In genomic region chr5:168802337-168802736, GRCh38 we compare ENCODE assay signal across 16 cellular contexts.
DNase-seq lines count a peak whose midpoint lies in the region; ATAC-seq and TF ChIP-seq lines count a peak whose summit lies in the region.
"Had no signal": no experiment of that assay in that cellular context is flagged by ENCODE, and none has a peak within 500 bp of the region (broad histone marks: within the 10 kb centered on the region; RNA-seq: fewer than 3 reads in every experiment).

No MANE protein-coding gene starts in this region.

- no peaks in the 10 kb centered on the region for H3K27me3 ChIP-seq in body of pancreas
- H3K27me3 ChIP-seq: gastroesophageal sphincter had no signal

- no peaks in the 10 kb centered on the region for H3K9me3 ChIP-seq in body of pancreas
- H3K9me3 ChIP-seq: gastroesophageal sphincter, thoracic aorta had no signal

- no peaks in the 10 kb centered on the region for H3K9me3 Mint-ChIP-seq in T-helper 1 cell treated with Interleukin-12 subunit alpha and Interleukin-12 subunit beta and Interleukin-4 antibody, amounts not matched to agents 30 μg/mL and 1 μg/mL, for 36 hours
- no peaks in the 10 kb centered on the region for H3K9me3 Mint-ChIP-seq in stimulated activated naive CD8-positive, alpha-beta T cell treated with anti-CD3 and anti-CD28 coated beads, Interleukin-15, amount 100 ng/mL, for 72 hours
- H3K9me3 Mint-ChIP-seq in activated CD8-positive, alpha-beta memory T cell treated with anti-CD3 and anti-CD28 coated beads, Interleukin-2, amount 10 ng/mL, durations not matched to agents 7 days and 5 days (ENCODE audit: low read depth) = no peaks in the 10 kb centered on the region
- H3K9me3 Mint-ChIP-seq: H9 had no signal

- H3K27ac Mint-ChIP-seq in T-helper 1 cell treated with Interleukin-12 subunit alpha and Interleukin-12 subunit beta and Interleukin-4 antibody, amounts not matched to agents 30 μg/mL and 1 μg/mL, for 36 hours = peak overlapping the region; percentile 45
- peak overlapping the region; percentile 70 to 95 for H3K27ac Mint-ChIP-seq in stimulated activated naive CD8-positive, alpha-beta T cell treated with anti-CD3 and anti-CD28 coated beads, Interleukin-15, amount 100 ng/mL, for 72 hours
- H3K27ac Mint-ChIP-seq in activated CD8-positive, alpha-beta memory T cell treated with anti-CD3 and anti-CD28 coated beads, Interleukin-2, amount 10 ng/mL, durations not matched to agents 7 days and 5 days = no peak overlapping the region
- H3K27ac Mint-ChIP-seq: H9 had no signal

- no peaks in the 10 kb centered on the region for H3K4me1 ChIP-seq in body of pancreas

- CTCF ChIA-PET in activated CD8-positive, alpha-beta memory T cell treated with anti-CD3 and anti-CD28 coated beads, Interleukin-2, amount 10 ng/mL, durations not matched to agents 7 days and 5 days (lab: Charles Lee) = no interaction called here

- H3K36me3 ChIP-seq in body of pancreas (replicated peaks in 1 of 2; ENCODE audit: insufficient read depth in 1 of 2, low read depth in 2 of 2) = no peaks in the 10 kb centered on the region

- 75 to 80% methylated on average over 6 of the region's 6 CpGs for WGBS in body of pancreas, 2 donors

- no peak for TF ChIP-seq POLR2A in body of pancreas (IDR thresholded peaks at IDR 0.05)

- peaks cover 3% of the 10 kb centered on the region for H3K27me3 Mint-ChIP-seq in T-helper 1 cell treated with Interleukin-12 subunit alpha and Interleukin-12 subunit beta and Interleukin-4 antibody, amounts not matched to agents 30 μg/mL and 1 μg/mL, for 36 hours (ENCODE audit: low read depth)
- peaks cover 16% of the 10 kb centered on the region for H3K27me3 Mint-ChIP-seq in stimulated activated naive CD8-positive, alpha-beta T cell treated with anti-CD3 and anti-CD28 coated beads, Interleukin-15, amount 100 ng/mL, for 72 hours
- peaks cover 7% of the 10 kb centered on the region for H3K27me3 Mint-ChIP-seq in activated CD8-positive, alpha-beta memory T cell treated with anti-CD3 and anti-CD28 coated beads, Interleukin-2, amount 10 ng/mL, durations not matched to agents 7 days and 5 days

- H3K4me3 ChIP-seq in body of pancreas = no peak overlapping the region
- H3K4me3 ChIP-seq: gastroesophageal sphincter, thoracic aorta had no signal

- H3K36me3 Mint-ChIP-seq in T-helper 1 cell treated with Interleukin-12 subunit alpha and Interleukin-12 subunit beta and Interleukin-4 antibody, amounts not matched to agents 30 μg/mL and 1 μg/mL, for 36 hours (ENCODE audit: low read depth) = no peaks in the 10 kb centered on the region
- no peaks in the 10 kb centered on the region for H3K36me3 Mint-ChIP-seq in activated CD8-positive, alpha-beta memory T cell treated with anti-CD3 and anti-CD28 coated beads, Interleukin-2, amount 10 ng/mL, durations not matched to agents 7 days and 5 days

- ATAC-seq in HG02798 (IDR thresholded peaks at IDR 0.05; ENCODE audit: poor library complexity, unreplicated experiment) (peak; percentile 54), GM19452 (IDR thresholded peaks at IDR 0.05; ENCODE audit: unreplicated experiment) (no peak), body of pancreas (no peak)
- peak; percentile 78 for ATAC-seq in stimulated activated naive CD8-positive, alpha-beta T cell treated with anti-CD3 and anti-CD28 coated beads, Interleukin-15, amount 100 ng/mL, for 72 hours
- ATAC-seq in activated CD8-positive, alpha-beta memory T cell treated with anti-CD3 and anti-CD28 coated beads, Interleukin-2, amount 10 ng/mL, durations not matched to agents 7 days and 5 days = no peak
- ATAC-seq: gastroesophageal sphincter, right cardiac atrium had no signal

- intact Hi-C loops in body of pancreas (cut with DNase I) = no loop called here

- peak; percentile 45 for DNase-seq in stimulated activated CD4-positive, alpha-beta T cell treated with anti-CD3 and anti-CD28 coated beads, Interleukin-15, amount 100 ng/mL, for 24 hours
- no peak for DNase-seq in stimulated activated CD4-positive, alpha-beta T cell treated with anti-CD3 and anti-CD28 coated beads, Interleukin-4, amount 100 ng/mL, for 4 hours
- peak; percentile 27 to 56 for DNase-seq in stimulated activated naive CD8-positive, alpha-beta T cell treated with anti-CD3 and anti-CD28 coated beads, Interleukin-15, amount 100 ng/mL, for 72 hours
- DNase-seq in activated CD8-positive, alpha-beta memory T cell treated with anti-CD3 and anti-CD28 coated beads, Interleukin-2, amount 10 ng/mL, durations not matched to agents 7 days and 5 days = no peak
- no peak for DNase-seq in body of pancreas
- DNase-seq: H9, IMR-90, NCI-H1930, NCI-H446 treated with DMSO at 0.1 percent for 48 hours, right cardiac atrium, SW 1271 had no signal

- no peak overlapping the region for H3K27ac ChIP-seq in body of pancreas
- H3K27ac ChIP-seq: gastroesophageal sphincter, thoracic aorta had no signal

- peak overlapping the region; percentile 67 for H3K4me3 Mint-ChIP-seq in T-helper 1 cell treated with Interleukin-12 subunit alpha and Interleukin-12 subunit beta and Interleukin-4 antibody, amounts not matched to agents 30 μg/mL and 1 μg/mL, for 36 hours
- peak overlapping the region; percentile 74 to 75 for H3K4me3 Mint-ChIP-seq in stimulated activated naive CD8-positive, alpha-beta T cell treated with anti-CD3 and anti-CD28 coated beads, Interleukin-15, amount 100 ng/mL, for 72 hours
- no peak overlapping the region for H3K4me3 Mint-ChIP-seq in activated CD8-positive, alpha-beta memory T cell treated with anti-CD3 and anti-CD28 coated beads, Interleukin-2, amount 10 ng/mL, durations not matched to agents 7 days and 5 days
- H3K4me3 Mint-ChIP-seq: H9 had no signal

- no peak for TF ChIP-seq CTCF in body of pancreas (IDR thresholded peaks at IDR 0.05)

- H3K4me1 Mint-ChIP-seq in T-helper 1 cell treated with Interleukin-12 subunit alpha and Interleukin-12 subunit beta and Interleukin-4 antibody, amounts not matched to agents 30 μg/mL and 1 μg/mL, for 36 hours (ENCODE audit: low read depth) = peaks cover 17% of the 10 kb centered on the region
- H3K4me1 Mint-ChIP-seq in stimulated activated naive CD8-positive, alpha-beta T cell treated with anti-CD3 and anti-CD28 coated beads, Interleukin-15, amount 100 ng/mL, for 72 hours = peaks cover 56% of the 10 kb centered on the region
- H3K4me1 Mint-ChIP-seq in activated CD8-positive, alpha-beta memory T cell treated with anti-CD3 and anti-CD28 coated beads, Interleukin-2, amount 10 ng/mL, durations not matched to agents 7 days and 5 days = peaks cover 3% of the 10 kb centered on the region

Comparison
In these comparisons a context has a peak if more than half of its experiments do, and no peak if none do; other contexts are left out.
1. DNase-seq: peak in stimulated activated CD4-positive, alpha-beta T cell treated with anti-CD3 and anti-CD28 coated beads, Interleukin-15, amount 100 ng/mL, for 24 hours (single experiment) and stimulated activated naive CD8-positive, alpha-beta T cell treated with anti-CD3 and anti-CD28 coated beads, Interleukin-15, amount 100 ng/mL, for 72 hours (2 of 2); none in stimulated activated CD4-positive, alpha-beta T cell treated with anti-CD3 and anti-CD28 coated beads, Interleukin-4, amount 100 ng/mL, for 4 hours (0 of 2), activated CD8-positive, alpha-beta memory T cell treated with anti-CD3 and anti-CD28 coated beads, Interleukin-2, amount 10 ng/mL, durations not matched to agents 7 days and 5 days (single experiment) and body of pancreas (0 of 4).
2. ATAC-seq: peak in HG02798 (single experiment) and stimulated activated naive CD8-positive, alpha-beta T cell treated with anti-CD3 and anti-CD28 coated beads, Interleukin-15, amount 100 ng/mL, for 72 hours (single experiment); none in GM19452 (single experiment), activated CD8-positive, alpha-beta memory T cell treated with anti-CD3 and anti-CD28 coated beads, Interleukin-2, amount 10 ng/mL, durations not matched to agents 7 days and 5 days (single experiment) and body of pancreas (single experiment).